26 cellular contexts compared by ENCODE assay signal in genomic region chr12:54521291-54522062, GRCh38. TPM values are rescaled to one million over a fixed set of nuclear protein-coding genes. Genes with fewer than 3 reads are reported as not detected.
DNase-seq lines count a peak whose midpoint lies in the region; ATAC-seq, FAIRE-seq and TF ChIP-seq lines count a peak whose summit lies in the region.
"Had no signal": no experiment of that assay in that cellular context is flagged by ENCODE, and none has a peak within 500 bp of the region (broad histone marks: within the 10 kb centered on the region; RNA-seq: fewer than 3 reads in every experiment).

No MANE protein-coding gene starts in this region.

- H3K27ac ChIP-seq in GM12878 (ENCODE audit: control insufficient read depth, insufficient read depth) = no peak overlapping the region
- H3K27ac ChIP-seq in effector memory CD4-positive, alpha-beta T cell (ENCODE audit: insufficient read depth, low read length, poor library complexity, severe bottlenecking) = no peak overlapping the region
- H3K27ac ChIP-seq: foreskin keratinocyte, hepatocyte, left ventricle myocardium inferior, right lobe of liver had no signal

- peaks cover 24% of the 10 kb centered on the region for H3K4me1 Mint-ChIP-seq in activated naive CD4-positive, alpha-beta T cell treated with anti-CD3 and anti-CD28 coated beads, Interleukin-2, amount 50 U/mL, for 24 hours
- H3K4me1 Mint-ChIP-seq in T-helper 2 cell treated with Interferon-gamma antibody and Interleukin-4, amounts not matched to agents 5 μg/mL and 100 μg/mL, for 36 hours (ENCODE audit: low read depth) = no peaks in the 10 kb centered on the region
- peaks cover 36% of the 10 kb centered on the region for H3K4me1 Mint-ChIP-seq in stimulated activated effector memory CD8-positive, alpha-beta T cell treated with anti-CD3 and anti-CD28 coated beads, Interleukin-12 subunit alpha, Interleukin-12 subunit beta, amount 100 ng/mL, for 72 hours
- H3K4me1 Mint-ChIP-seq: activated naive CD8-positive, alpha-beta T cell treated with anti-CD3 and anti-CD28 coated beads, Interleukin-2, amount 10 ng/mL, durations not matched to agents 7 days and 5 days had no signal

- ATAC-seq in GM12878 = no peak
- ATAC-seq in stimulated activated effector memory CD8-positive, alpha-beta T cell treated with anti-CD3 and anti-CD28 coated beads, Interleukin-12 subunit alpha, Interleukin-12 subunit beta, amount 100 ng/mL, for 72 hours = peak; percentile 56
- ATAC-seq: foreskin keratinocyte, right lobe of liver had no signal

- no peaks in the 10 kb centered on the region for H3K4me1 ChIP-seq in GM12878 (ENCODE audit: control insufficient read depth, insufficient read depth, low read length)
- H3K4me1 ChIP-seq in effector memory CD4-positive, alpha-beta T cell (ENCODE audit: control insufficient read depth, insufficient read depth, low read length, poor library complexity, severe bottlenecking) = no peaks in the 10 kb centered on the region
- H3K4me1 ChIP-seq: foreskin keratinocyte, HAP-1, left ventricle myocardium inferior had no signal

- RAD21 ChIA-PET in GM12878 (lab: Charles Lee; ENCODE audit: unreplicated experiment) = no interaction called here

- no peak for TF ChIP-seq POLR2A in GM12878 (IDR thresholded peaks at IDR 0.05; ENCODE audit: low read depth, low read length)

- FAIRE-seq in GM12878 (lab: Jason Lieb, UNC) = no peak
- FAIRE-seq: G401.6, urothelium cell line had no signal

- H3K79me2 ChIP-seq in GM12878 (ENCODE audit: control insufficient read depth, insufficient read depth, low read length) = no peaks in the 10 kb centered on the region
- H3K79me2 ChIP-seq: hepatocyte had no signal

- BruUV-seq in GM12878 (replicated peaks; lab: Mats Ljungman, UMichigan) = no TSS peak

- SMC1A ChIA-PET in GM12878 (lab: Charles Lee; ENCODE audit: uncharacterized antibody, unreplicated experiment) = no interaction called here

- no peaks in the 10 kb centered on the region for H3K27me3 Mint-ChIP-seq in activated naive CD4-positive, alpha-beta T cell treated with anti-CD3 and anti-CD28 coated beads, Interleukin-2, amount 50 U/mL, for 24 hours
- H3K27me3 Mint-ChIP-seq in T-helper 2 cell treated with Interferon-gamma antibody and Interleukin-4, amounts not matched to agents 5 μg/mL and 100 μg/mL, for 36 hours (ENCODE audit: low read depth) = no peaks in the 10 kb centered on the region
- H3K27me3 Mint-ChIP-seq: activated naive CD8-positive, alpha-beta T cell treated with anti-CD3 and anti-CD28 coated beads, Interleukin-2, amount 10 ng/mL, durations not matched to agents 7 days and 5 days had no signal

- CTCF ChIA-PET in GM12878 (lab: Yijun Ruan, JAX) = interaction anchor here (0.6 kb wide), 1 partner anchor 351 kb away, joined by 5 read pairs; no protein-coding TSS in a partner anchor

- no peak for TF ChIP-seq EP300 in GM12878 (IDR thresholded peaks at IDR 0.05; ENCODE audit: borderline replicate concordance in 1 of 2, control insufficient read depth in 1 of 2, low read depth in 2 of 2, low read length in 2 of 2)

- H3K27ac Mint-ChIP-seq in activated naive CD4-positive, alpha-beta T cell treated with anti-CD3 and anti-CD28 coated beads, Interleukin-2, amount 50 U/mL, for 24 hours = peak overlapping the region; percentile 98
- H3K27ac Mint-ChIP-seq in T-helper 2 cell treated with Interferon-gamma antibody and Interleukin-4, amounts not matched to agents 5 μg/mL and 100 μg/mL, for 36 hours = no peak overlapping the region
- peak overlapping the region; percentile 94 for H3K27ac Mint-ChIP-seq in stimulated activated effector memory CD8-positive, alpha-beta T cell treated with anti-CD3 and anti-CD28 coated beads, Interleukin-12 subunit alpha, Interleukin-12 subunit beta, amount 100 ng/mL, for 72 hours
- H3K27ac Mint-ChIP-seq: activated naive CD8-positive, alpha-beta T cell treated with anti-CD3 and anti-CD28 coated beads, Interleukin-2, amount 10 ng/mL, durations not matched to agents 7 days and 5 days had no signal

- no peaks in the 10 kb centered on the region for H3K9me3 ChIP-seq in GM12878 (replicated peaks; ENCODE audit: control insufficient read depth, insufficient read depth, low read length)
- no peaks in the 10 kb centered on the region for H3K9me3 ChIP-seq in effector memory CD4-positive, alpha-beta T cell (ENCODE audit: control insufficient read depth, low read length)
- H3K9me3 ChIP-seq: HAP-1, left ventricle myocardium inferior, right lobe of liver had no signal

- H2AFZ ChIP-seq in GM12878 (ENCODE audit: control insufficient read depth, low read depth, low read length) = no peak overlapping the region
- H2AFZ ChIP-seq: hepatocyte had no signal

- H3K36me3 ChIP-seq in GM12878 (ENCODE audit: control insufficient read depth in 2 of 2, insufficient read depth in 2 of 2, low read length in 1 of 2) = peaks cover 18 to 57% of the 10 kb centered on the region in 2 experiments
- H3K36me3 ChIP-seq in effector memory CD4-positive, alpha-beta T cell (ENCODE audit: control insufficient read depth, insufficient read depth, low read length) = peaks cover 98% of the 10 kb centered on the region
- H3K36me3 ChIP-seq: HAP-1, left ventricle myocardium inferior, right lobe of liver had no signal

- 0% methylated on average over 2 of the region's 2 CpGs for WGBS in GM12878 (ENCODE audit: insufficient coverage, insufficient replicate concordance, low lambda C conversion rate, missing lambda C conversion rate)

- DNase-seq in activated naive CD4-positive, alpha-beta T cell (lab: John Stamatoyannopoulos, UW) = no peak
- DNase-seq in T-helper 2 cell treated with Interferon-gamma antibody and Interleukin-4, amounts not matched to agents 5 μg/mL and 100 μg/mL, for 36 hours (ENCODE audit: low spot score) = peak; percentile 17
- DNase-seq in GM12878 (ENCODE audit: low read depth, low spot score) (no peak), NCI-H1694 (lab: John Stamatoyannopoulos, UW) (no peak)
- no peak for DNase-seq in stimulated activated effector memory CD8-positive, alpha-beta T cell treated with anti-CD3 and anti-CD28 coated beads, Interleukin-12 subunit alpha, Interleukin-12 subunit beta, amount 100 ng/mL, for 72 hours (ENCODE audit: low spot score in 2 of 2)
- DNase-seq in effector memory CD4-positive, alpha-beta T cell = no peak
- DNase-seq: activated naive CD8-positive, alpha-beta T cell treated with anti-CD3 and anti-CD28 coated beads, Interleukin-2, amount 10 ng/mL, durations not matched to agents 7 days and 5 days; DMS153; IMR-90; left ventricle myocardium inferior; NCI-H1105; NCI-H2081; NCI-H82; OCI-M1; posterior cingulate gyrus; right lobe of liver; substantia nigra had no signal

- TF ChIP-seq RAD21 in GM12878 (IDR thresholded peaks at IDR 0.05; ENCODE audit: insufficient read depth, low read depth, low read length) = no peak

- H3K4me3 Mint-ChIP-seq in activated naive CD4-positive, alpha-beta T cell treated with anti-CD3 and anti-CD28 coated beads, Interleukin-2, amount 50 U/mL, for 24 hours = peak overlapping the region; percentile 54
- H3K4me3 Mint-ChIP-seq in T-helper 2 cell treated with Interferon-gamma antibody and Interleukin-4, amounts not matched to agents 5 μg/mL and 100 μg/mL, for 36 hours = no peak overlapping the region
- H3K4me3 Mint-ChIP-seq in stimulated activated effector memory CD8-positive, alpha-beta T cell treated with anti-CD3 and anti-CD28 coated beads, Interleukin-12 subunit alpha, Interleukin-12 subunit beta, amount 100 ng/mL, for 72 hours = peak overlapping the region; percentile 19
- H3K4me3 Mint-ChIP-seq: activated naive CD8-positive, alpha-beta T cell treated with anti-CD3 and anti-CD28 coated beads, Interleukin-2, amount 10 ng/mL, durations not matched to agents 7 days and 5 days had no signal

- intact Hi-C loops in GM12878 (cut with micrococcal nuclease; ENCODE audit: unreplicated experiment) = no loop called here

- in situ Hi-C loops in GM12878 (cut with MboI) = no loop called here

- TF ChIP-seq CTCF in GM12878 (IDR thresholded peaks at IDR 0.05 in 2 of 3, conservative IDR thresholded peaks at IDR 0.05 in 1 of 3; ENCODE audit: control insufficient read depth in 2 of 3, extremely low read depth in 1 of 3, insufficient read depth in 1 of 3, low read depth in 3 of 3, low read length in 3 of 3) = no peak

- H3K4me2 ChIP-seq in GM12878 (ENCODE audit: control insufficient read depth, insufficient read depth) = no peak overlapping the region
- H3K4me2 ChIP-seq: hepatocyte had no signal

- H3K9me3 Mint-ChIP-seq in activated naive CD4-positive, alpha-beta T cell treated with anti-CD3 and anti-CD28 coated beads, Interleukin-2, amount 50 U/mL, for 24 hours = no peaks in the 10 kb centered on the region
- no peaks in the 10 kb centered on the region for H3K9me3 Mint-ChIP-seq in T-helper 2 cell treated with Interferon-gamma antibody and Interleukin-4, amounts not matched to agents 5 μg/mL and 100 μg/mL, for 36 hours
- H3K9me3 Mint-ChIP-seq in stimulated activated effector memory CD8-positive, alpha-beta T cell treated with anti-CD3 and anti-CD28 coated beads, Interleukin-12 subunit alpha, Interleukin-12 subunit beta, amount 100 ng/mL, for 72 hours = no peaks in the 10 kb centered on the region
- H3K9me3 Mint-ChIP-seq: activated naive CD8-positive, alpha-beta T cell treated with anti-CD3 and anti-CD28 coated beads, Interleukin-2, amount 10 ng/mL, durations not matched to agents 7 days and 5 days had no signal

- no peak overlapping the region for H3K9ac ChIP-seq in GM12878 (ENCODE audit: control insufficient read depth, insufficient read depth, low read length)

- H3K36me3 Mint-ChIP-seq in activated naive CD4-positive, alpha-beta T cell treated with anti-CD3 and anti-CD28 coated beads, Interleukin-2, amount 50 U/mL, for 24 hours = peaks cover 48% of the 10 kb centered on the region
- peaks cover 83% of the 10 kb centered on the region for H3K36me3 Mint-ChIP-seq in T-helper 2 cell treated with Interferon-gamma antibody and Interleukin-4, amounts not matched to agents 5 μg/mL and 100 μg/mL, for 36 hours (ENCODE audit: low read depth)
- no peaks in the 10 kb centered on the region for H3K36me3 Mint-ChIP-seq in stimulated activated effector memory CD8-positive, alpha-beta T cell treated with anti-CD3 and anti-CD28 coated beads, Interleukin-12 subunit alpha, Interleukin-12 subunit beta, amount 100 ng/mL, for 72 hours

- no peaks in the 10 kb centered on the region for H3K27me3 ChIP-seq in GM12878 (replicated peaks in 1 of 2; ENCODE audit: control insufficient read depth in 2 of 2, insufficient read depth in 2 of 2, low read length in 1 of 2)
- no peaks in the 10 kb centered on the region for H3K27me3 ChIP-seq in effector memory CD4-positive, alpha-beta T cell (replicated peaks; ENCODE audit: control insufficient read depth, insufficient read depth, low read length, poor library complexity, severe bottlenecking)
- H3K27me3 ChIP-seq: right lobe of liver had no signal

- no peaks in the 10 kb centered on the region for H4K20me1 ChIP-seq in GM12878 (ENCODE audit: control insufficient read depth, insufficient read depth)

- POLR2A ChIA-PET in GM12878 (lab: Charles Lee) = no interaction called here

- no peak overlapping the region for H3K4me3 ChIP-seq in GM12878
- no peak overlapping the region for H3K4me3 ChIP-seq in effector memory CD4-positive, alpha-beta T cell (ENCODE audit: insufficient read depth, low read depth, low read length, poor library complexity, severe bottlenecking)
- H3K4me3 ChIP-seq: HAP-1, hepatocyte, left ventricle myocardium inferior, right lobe of liver had no signal

RNA-seq across cellular contexts. Expression of gene NCKAP1L, which starts 23.9 kb away (rescaled TPM):
- total RNA-seq in GM12878 (2013; cell fraction: nucleolus; rRNA removed) = 538 and 552 TPM in 2 replicates
- total RNA-seq in GM12878 (2014; rRNA removed) (152 and 168 TPM in 2 replicates), GM12878 (2014; rRNA removed; fragmentation: Illumina TruSeq; extraction: Trizol) (131 and 136 TPM in 2 replicates), GM12878 (2021) (131 and 133 TPM in 2 replicates)
- polyA plus RNA-seq in GM12878 (2011; ENCODE audit: low read depth) = 80.6 TPM
- polyA plus RNA-seq in GM12878 (2011; rRNA removed) (206 and 215 TPM in 2 replicates), GM12878 (2014; fragmentation: Illumina TruSeq; extraction: Trizol) (123 and 147 TPM in 2 replicates), GM12878 (2014; fragmentation: Nextera tagmentation; extraction: Ambion mirVana) (10 to 100 TPM; 16.9 to 41.0 TPM), GM12878 (2014; rRNA removed) (96.8 and 101 TPM in 2 replicates), GM12878 (2016; fragmentation: Nextera tagmentation; extraction: Ambion mirVana) (10 to 100 TPM; 84.7 to 87.9 TPM)
- polyA plus RNA-seq in GM12878 (2011; cell fraction: cytosol; rRNA removed) = 179 and 182 TPM in 2 replicates
- 197 and 210 TPM in 2 replicates for polyA plus RNA-seq in GM12878 (2011; cell fraction: nucleus; rRNA removed)
- polyA plus RNA-seq in GM12878 (2012) = 110 and 117 TPM in 2 replicates
- 397 and 407 TPM in 2 replicates for polyA minus RNA-seq in GM12878 (2011; rRNA and poly(A)+ RNA removed)
- 60.1 and 82.5 TPM in 2 replicates for polyA minus RNA-seq in GM12878 (2011; cell fraction: cytosol; rRNA and poly(A)+ RNA removed)
- polyA minus RNA-seq in GM12878 (2011; cell fraction: nucleus; rRNA and poly(A)+ RNA removed) = 133 and 150 TPM in 2 replicates
- total RNA-seq: epithelial cell of proximal tubule, foreskin keratinocyte, IMR-90 had no signal
- polyA plus RNA-seq: foreskin keratinocyte, hepatocyte, IMR-90 had no signal

RNA-seq across cellular contexts. Expression of gene PDE1B, which starts 27.9 kb away (rescaled TPM):
- total RNA-seq in GM12878 (2013; cell fraction: nucleolus; rRNA removed) = 42.2 and 44.3 TPM in 2 replicates
- 3.3 and 3.6 TPM in 2 replicates for total RNA-seq in GM12878 (2014; rRNA removed)
- 2.4 and 2.9 TPM in 2 replicates for total RNA-seq in GM12878 (2014; rRNA removed; fragmentation: Illumina TruSeq; extraction: Trizol)
- total RNA-seq in GM12878 (2021) = 2.6 and 3.5 TPM in 2 replicates
- polyA plus RNA-seq in GM12878 (2011; ENCODE audit: low read depth) = 5.6 TPM
- 8.1 and 10.3 TPM in 2 replicates for polyA plus RNA-seq in GM12878 (2011; rRNA removed)
- 6.9 and 7.7 TPM in 2 replicates for polyA plus RNA-seq in GM12878 (2011; cell fraction: cytosol; rRNA removed)
- polyA plus RNA-seq in GM12878 (2011; cell fraction: nucleus; rRNA removed) = 43.2 and 43.5 TPM in 2 replicates
- 4.9 and 8.2 TPM in 2 replicates for polyA plus RNA-seq in GM12878 (2012)
- 6.5 and 7.6 TPM in 2 replicates for polyA plus RNA-seq in GM12878 (2014; fragmentation: Illumina TruSeq; extraction: Trizol)
- under 1 TPM; 0.26 to 0.49 TPM for polyA plus RNA-seq in GM12878 (2014; fragmentation: Nextera tagmentation; extraction: Ambion mirVana)
- 6.4 TPM in 2 replicates for polyA plus RNA-seq in GM12878 (2014; rRNA removed)
- polyA plus RNA-seq in GM12878 (2016; fragmentation: Nextera tagmentation; extraction: Ambion mirVana) = 1 to 10 TPM; 1.0 to 1.4 TPM
- 8.9 and 11.4 TPM in 2 replicates for polyA minus RNA-seq in GM12878 (2011; rRNA and poly(A)+ RNA removed)
- polyA minus RNA-seq in GM12878 (2011; cell fraction: cytosol; rRNA and poly(A)+ RNA removed) = 1.5 TPM in 2 replicates
- 8.6 and 15.8 TPM in 2 replicates for polyA minus RNA-seq in GM12878 (2011; cell fraction: nucleus; rRNA and poly(A)+ RNA removed)
- total RNA-seq: foreskin keratinocyte, IMR-90 had no signal
- polyA plus RNA-seq: foreskin keratinocyte, hepatocyte, IMR-90 had no signal

RNA-seq across cellular contexts. Expression of gene GTSF1, which starts 48.1 kb away (rescaled TPM):
- not detected in 2 replicates for total RNA-seq in GM12878 (2013; cell fraction: nucleolus; rRNA removed)
- total RNA-seq in GM12878 (2014; rRNA removed) (82.4 and 95.4 TPM in 2 replicates), GM12878 (2014; rRNA removed; fragmentation: Illumina TruSeq; extraction: Trizol) (100 and 102 TPM in 2 replicates), GM12878 (2021) (65.9 and 67.9 TPM in 2 replicates)
- polyA plus RNA-seq in GM12878 (2011; ENCODE audit: low read depth) = 102 TPM
- polyA plus RNA-seq in GM12878 (2011; rRNA removed) (1.5 and 1.6 TPM in 2 replicates), GM12878 (2014; fragmentation: Illumina TruSeq; extraction: Trizol) (146 and 192 TPM in 2 replicates), GM12878 (2014; fragmentation: Nextera tagmentation; extraction: Ambion mirVana) (100 to 1,000 TPM; 257 to 374 TPM), GM12878 (2014; rRNA removed) (114 and 139 TPM in 2 replicates), GM12878 (2016; fragmentation: Nextera tagmentation; extraction: Ambion mirVana) (100 to 1,000 TPM; 178 to 186 TPM)
- polyA plus RNA-seq in GM12878 (2011; cell fraction: cytosol; rRNA removed) = 0.90 and 2.6 TPM in 2 replicates
- 0.50 and 0.72 TPM in 2 replicates for polyA plus RNA-seq in GM12878 (2011; cell fraction: nucleus; rRNA removed)
- 59.4 and 62.6 TPM in 2 replicates for polyA plus RNA-seq in GM12878 (2012)
- 0.36 and 0.51 TPM in 2 replicates for polyA minus RNA-seq in GM12878 (2011; rRNA and poly(A)+ RNA removed)
- polyA minus RNA-seq in GM12878 (2011; cell fraction: cytosol; rRNA and poly(A)+ RNA removed) = not detected in 2 replicates
- polyA minus RNA-seq in GM12878 (2011; cell fraction: nucleus; rRNA and poly(A)+ RNA removed) = 1.5 TPM in 1 of 2 replicates, not detected in the other
- total RNA-seq: cerebellum, epithelial cell of proximal tubule, foreskin keratinocyte, hepatocyte, IMR-90, left ventricle myocardium inferior had no signal
- polyA plus RNA-seq: foreskin keratinocyte, hepatocyte, IMR-90, neural cell had no signal
